Comparison of ENCODE assay signal across 9 cellular contexts in the genomic region with DNA sequence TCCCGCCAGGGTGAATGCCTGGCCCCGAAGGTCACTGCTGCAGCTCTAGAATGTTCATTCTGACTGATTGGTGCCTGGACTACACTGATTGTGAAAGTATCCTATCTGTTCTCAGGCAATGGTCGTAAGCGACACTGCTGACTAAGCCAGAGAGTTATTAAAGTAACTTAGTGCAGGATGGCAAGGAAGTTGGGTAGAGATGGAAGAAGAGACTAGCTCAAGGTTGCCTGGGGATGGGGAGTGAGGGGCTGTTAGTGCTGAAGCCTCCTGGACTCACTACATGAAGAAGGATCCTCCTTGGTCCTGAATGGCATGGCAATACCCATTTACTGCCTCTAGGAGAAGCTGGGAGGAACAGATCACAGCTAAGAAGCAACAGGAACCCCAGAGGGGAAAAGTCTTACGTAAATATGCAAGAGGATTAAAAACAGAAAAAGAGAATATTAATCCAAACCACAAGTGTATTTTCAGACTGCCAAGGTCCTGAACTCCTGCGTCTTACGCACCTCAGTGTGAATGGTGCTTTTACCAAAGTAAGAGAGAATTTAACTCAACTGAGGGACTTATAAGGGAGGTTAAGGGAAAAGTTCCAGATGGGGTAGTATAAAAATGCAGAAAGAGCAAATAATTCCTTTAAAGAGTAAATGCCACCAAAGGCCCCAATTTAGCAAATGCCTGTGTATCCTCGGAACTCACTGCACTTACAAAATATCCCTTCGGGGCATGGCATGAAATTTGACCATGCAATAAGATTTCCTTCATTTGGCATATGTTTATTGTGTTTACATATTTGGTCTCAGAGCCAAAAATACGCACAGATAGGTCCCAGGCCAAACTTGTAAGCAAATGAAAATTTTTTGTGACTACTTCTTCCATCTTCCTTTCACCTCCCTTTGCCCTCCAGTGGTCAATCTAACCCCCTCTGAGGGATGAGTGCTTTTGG.
A peak's percentile ranks its signal among the peaks of the same experiment; 100 is the strongest.
DNase-seq lines count a peak whose midpoint lies in the region; ATAC-seq, FAIRE-seq and TF ChIP-seq lines count a peak whose summit lies in the region.
"Had no signal": no experiment of that assay in that cellular context is flagged by ENCODE, and none has a peak within 500 bp of the region (broad histone marks: within the 10 kb centered on the region; RNA-seq: fewer than 3 reads in every experiment).

No MANE protein-coding gene starts in this region.

- TF ChIP-seq CTCF in Calu3 (IDR thresholded peaks at IDR 0.05; ENCODE audit: unreplicated experiment), result peak; percentile 43
- TF ChIP-seq CTCF in K562 (IDR thresholded peaks at IDR 0.05 in 2 of 3, conservative IDR thresholded peaks at IDR 0.05 in 1 of 3; ENCODE audit: insufficient read depth in 2 of 3, low read depth in 1 of 3, low read length in 3 of 3), result peak in 1 of 3 experiments; percentile 25; a peak in 1 of 6 replicates
- TF ChIP-seq CTCF in left lung (IDR thresholded peaks at IDR 0.05), result no peak

- H2BK5ac ChIP-seq in mesendoderm (ENCODE audit: low read length), result no peak overlapping the region

- H3K4me3 Mint-ChIP-seq in Calu3 (ENCODE audit: low read depth, unreplicated experiment), result no peak overlapping the region

- no peaks in the 10 kb centered on the region for H3K36me3 ChIP-seq in K562 (ENCODE audit: control insufficient read depth, insufficient read depth, low read length)
- H3K36me3 ChIP-seq in mesendoderm (ENCODE audit: control insufficient read depth, insufficient read depth, low read length), result no peaks in the 10 kb centered on the region
- H3K36me3 ChIP-seq in left lung, result no peaks in the 10 kb centered on the region
- H3K36me3 ChIP-seq in effector memory CD4-positive, alpha-beta T cell (ENCODE audit: control insufficient read depth, insufficient read depth, low read length), result no peaks in the 10 kb centered on the region

- H3K23ac ChIP-seq in mesendoderm (ENCODE audit: low read length), result no peak overlapping the region

- DNase-seq in Calu3 (no peak), HT-29 (ENCODE audit: low spot score) (peak; percentile 18), K562 (ENCODE audit: extremely low read depth in 1 of 4, low spot score in 3 of 4) (peak in 2 of 4 experiments; percentile 28 to 34), mesendoderm (peak; percentile 71), left lung (no peak), activated gamma-delta T cell treated with Interleukin-2 at 50 U/mL for 16 hours (no peak)
- DNase-seq in effector memory CD4-positive, alpha-beta T cell, result no peak

- H3K9me3 Mint-ChIP-seq in Calu3 (ENCODE audit: low read depth, unreplicated experiment), result no peaks in the 10 kb centered on the region

- no peak overlapping the region for H3K9ac ChIP-seq in K562 (ENCODE audit: insufficient read depth in 1 of 2, low read depth in 2 of 2, low read length in 2 of 2)
- H3K9ac ChIP-seq in mesendoderm (ENCODE audit: low read length), result no peak overlapping the region

- no peak overlapping the region for H3K27ac ChIP-seq in K562 (ENCODE audit: extremely low read depth, low read depth, low read length)
- H3K27ac ChIP-seq in mesendoderm (ENCODE audit: low read depth, low read length), result no peak overlapping the region
- H3K27ac ChIP-seq in left lung, result no peak overlapping the region
- no peak overlapping the region for H3K27ac ChIP-seq in effector memory CD4-positive, alpha-beta T cell (ENCODE audit: insufficient read depth, low read length, poor library complexity, severe bottlenecking)

- no peak overlapping the region for H4K5ac ChIP-seq in mesendoderm (ENCODE audit: low read length)

- H3K4me1 ChIP-seq in K562 (replicated peaks in 1 of 2; ENCODE audit: control insufficient read depth in 2 of 2, insufficient read depth in 2 of 2, low read length in 2 of 2) (no peaks in the 10 kb centered on the region), mesendoderm (ENCODE audit: control insufficient read depth, low read depth, low read length) (no peaks in the 10 kb centered on the region), left lung (no peaks in the 10 kb centered on the region)
- no peaks in the 10 kb centered on the region for H3K4me1 ChIP-seq in effector memory CD4-positive, alpha-beta T cell (ENCODE audit: control insufficient read depth, insufficient read depth, low read length, poor library complexity, severe bottlenecking)

- H4K8ac ChIP-seq in mesendoderm (ENCODE audit: low read depth, low read length), result no peak overlapping the region

- no peaks in the 10 kb centered on the region for H3K9me1 ChIP-seq in K562 (ENCODE audit: control insufficient read depth, insufficient read depth, low read length)

- H3K27me3 ChIP-seq in K562 (ENCODE audit: control insufficient read depth in 2 of 2, insufficient read depth in 2 of 2, low read length in 2 of 2), result peaks cover 16 to 32% of the 10 kb centered on the region in 2 experiments
- no peaks in the 10 kb centered on the region for H3K27me3 ChIP-seq in mesendoderm (ENCODE audit: insufficient read depth, low read length, poor library complexity)
- no peaks in the 10 kb centered on the region for H3K27me3 ChIP-seq in left lung
- no peaks in the 10 kb centered on the region for H3K27me3 ChIP-seq in effector memory CD4-positive, alpha-beta T cell (replicated peaks; ENCODE audit: control insufficient read depth, insufficient read depth, low read length, poor library complexity, severe bottlenecking)

- H3K56ac ChIP-seq in mesendoderm (ENCODE audit: low read length), result no peak overlapping the region

- H3K27ac Mint-ChIP-seq in Calu3 (ENCODE audit: unreplicated experiment), result no peak overlapping the region

- POLR2A ChIA-PET in K562 (lab: Yijun Ruan, JAX), result interaction anchor here (1.0 kb wide), 1 partner anchor 38 kb away, joined by 5 read pairs; no protein-coding TSS in a partner anchor

- no peaks in the 10 kb centered on the region for H3K36me3 Mint-ChIP-seq in Calu3 (ENCODE audit: insufficient read depth, unreplicated experiment)

- no peaks in the 10 kb centered on the region for H3K9me3 ChIP-seq in K562 (replicated peaks; ENCODE audit: control insufficient read depth, insufficient read depth, low read depth, low read length)
- H3K9me3 ChIP-seq in left lung, result no peaks in the 10 kb centered on the region
- H3K9me3 ChIP-seq in effector memory CD4-positive, alpha-beta T cell (ENCODE audit: control insufficient read depth, low read length), result no peaks in the 10 kb centered on the region

- CTCF ChIA-PET in Calu3 (lab: Charles Lee) (interaction anchor here (0.6 to 1.4 kb wide), 3 partner anchors 12 to 114 kb away, joined by 4 to 7 read pairs (median 6); no protein-coding TSS in a partner anchor), K562 (lab: Yijun Ruan, JAX; ENCODE audit: low intra/inter-chr PET ratio) (no interaction called here)

- TF ChIP-seq POLR2A in K562 (conservative IDR thresholded peaks at IDR 0.05), result no peak

- no peak overlapping the region for H2AK5ac ChIP-seq in mesendoderm (ENCODE audit: low read length)

- intact Hi-C loops in Calu3 (cut with micrococcal nuclease; ENCODE audit: unreplicated experiment), result no loop called here
- intact Hi-C loops in K562 (cut with micrococcal nuclease), result no loop called here
- intact Hi-C loops in left lung (cut with DNase I), result no loop called here

- no peak for FAIRE-seq in K562 (lab: Jason Lieb, UNC)
- FAIRE-seq: endothelial cell of umbilical vein had no signal

- no peak overlapping the region for H2BK120ac ChIP-seq in mesendoderm (ENCODE audit: low read depth, low read length)

- peaks cover 76% of the 10 kb centered on the region for H3K27me3 Mint-ChIP-seq in Calu3 (ENCODE audit: unreplicated experiment)

- H3K79me2 ChIP-seq in K562 (ENCODE audit: control insufficient read depth, insufficient read depth, low read length), result no peaks in the 10 kb centered on the region
- H3K79me2 ChIP-seq in mesendoderm (ENCODE audit: control insufficient read depth, insufficient read depth, low read length), result no peaks in the 10 kb centered on the region

- 8% methylated on average over 10 of the region's 10 CpGs for WGBS in K562 (ENCODE audit: insufficient coverage, low coverage, missing lambda C conversion rate)
- no CpG with 5 or more reads among the region's 10 CpGs for WGBS in mesendoderm (ENCODE audit: extremely low coverage, insufficient coverage, low lambda C conversion rate)

- no peak overlapping the region for H3K4me2 ChIP-seq in K562 (ENCODE audit: insufficient read depth, low read length)
- H3K4me2 ChIP-seq in mesendoderm (ENCODE audit: low read length), result no peak overlapping the region

- no peak overlapping the region for H2AFZ ChIP-seq in K562 (ENCODE audit: low read depth, low read length)

- H2BK15ac ChIP-seq in mesendoderm (replicated peaks; ENCODE audit: low read depth), result no peak overlapping the region

- no peak for TF ChIP-seq RAD21 in K562 (CRISPR knock-in tag; conservative IDR thresholded peaks at IDR 0.05 in 1 of 2, IDR thresholded peaks at IDR 0.05 in 1 of 2)

- H3K4me1 Mint-ChIP-seq in Calu3 (ENCODE audit: low read depth, unreplicated experiment), result no peaks in the 10 kb centered on the region

- TF ChIP-seq EP300 in K562 (IDR thresholded peaks at IDR 0.05; ENCODE audit: low read length), result no peak

- H3K18ac ChIP-seq in mesendoderm (ENCODE audit: low read length), result no peak overlapping the region

- H3K4ac ChIP-seq in mesendoderm (ENCODE audit: low read depth, low read length), result no peak overlapping the region

- in situ Hi-C loops in K562 (cut with MboI), result no loop called here

- ATAC-seq in K562, result peak; percentile 65; the same call in 2 of the 3 replicates
- ATAC-seq in left lung, result no peak
- no peak for ATAC-seq in HG03460 (IDR thresholded peaks at IDR 0.05; ENCODE audit: unreplicated experiment)

- no peak overlapping the region for H3K4me3 ChIP-seq in K562
- H3K4me3 ChIP-seq in mesendoderm (ENCODE audit: low read length), result no peak overlapping the region
- H3K4me3 ChIP-seq in left lung, result no peak overlapping the region
- H3K4me3 ChIP-seq in effector memory CD4-positive, alpha-beta T cell (ENCODE audit: insufficient read depth, low read depth, low read length, poor library complexity, severe bottlenecking), result no peak overlapping the region

- H4K20me1 ChIP-seq in K562 (replicated peaks; ENCODE audit: control insufficient read depth, insufficient read depth, low read length), result no peaks in the 10 kb centered on the region

- no peaks in the 10 kb centered on the region for H3K79me1 ChIP-seq in mesendoderm (ENCODE audit: low read length)

- BruUV-seq in Calu3 (replicated peaks; lab: Mats Ljungman, UMichigan) (no TSS peak), K562 (replicated peaks; lab: Mats Ljungman, UMichigan) (no TSS peak)

TF ChIP-seq in K562, 482 proteins besides CTCF, POLR2A, EP300 and RAD21:
- TF ChIP-seq CEBPB (tag; IDR thresholded peaks at IDR 0.05), result no peak
- no peak for TF ChIP-seq RCOR1 (IDR thresholded peaks at IDR 0.05; ENCODE audit: borderline replicate concordance in 1 of 2, low read depth in 2 of 2, low read length in 2 of 2)
- no peak for TF ChIP-seq RAD51 (IDR thresholded peaks at IDR 0.05; ENCODE audit: borderline replicate concordance, low read depth)

Comparison
In these comparisons a context has a peak if more than half of its experiments do, and no peak if none do; other contexts are left out.
1. DNase-seq: peak in HT-29 (single experiment) and mesendoderm (single experiment); none in Calu3 (single experiment), left lung (0 of 2), effector memory CD4-positive, alpha-beta T cell (0 of 3) and activated gamma-delta T cell treated with Interleukin-2 at 50 U/mL for 16 hours (single experiment).